8 cellular contexts compared by ENCODE assay signal in the genomic region with DNA sequence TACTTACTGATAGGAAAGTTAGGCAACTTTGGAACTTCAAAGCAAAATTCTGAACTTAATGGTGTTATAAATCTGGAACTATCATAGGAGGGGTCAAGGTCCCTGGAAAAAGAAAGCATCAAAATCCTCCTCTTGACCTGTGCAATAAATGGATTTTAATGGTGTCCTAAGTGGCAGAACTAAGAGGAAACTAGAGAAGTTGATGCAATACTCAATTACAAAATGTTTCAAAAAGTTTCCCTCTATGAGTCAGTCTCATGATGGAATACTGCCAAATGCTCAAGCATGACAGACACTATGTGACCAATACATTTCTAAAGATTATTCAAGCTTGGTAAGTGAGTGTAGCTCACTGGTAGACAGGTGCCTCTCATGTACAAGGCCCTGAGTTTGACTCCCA. TPM values are rescaled to one million over a fixed set of nuclear protein-coding genes. Genes with fewer than 3 reads are reported as not detected.
DNase-seq lines count a peak whose midpoint lies in the region; ATAC-seq, FAIRE-seq and TF ChIP-seq lines count a peak whose summit lies in the region.

No MANE protein-coding gene starts in this region.

- TF ChIP-seq POLR2A in endothelial cell of umbilical vein (IDR thresholded peaks at IDR 0.05; ENCODE audit: low read depth, low read length), result no peak

- peak; percentile 67 for FAIRE-seq in endothelial cell of umbilical vein (lab: Jason Lieb, UNC)

- H3K9me3 Mint-ChIP-seq in CD4-positive, alpha-beta T cell, result no peaks in the 10 kb centered on the region

- intact Hi-C loops in endothelial cell of umbilical vein (cut with micrococcal nuclease), result no loop called here
- intact Hi-C loops in posterior vena cava (cut with DNase I), result no loop called here
- intact Hi-C loops in CD4-positive, alpha-beta T cell (cut with DNase I, micrococcal nuclease), result loop anchor here (2.0 to 10.0 kb wide), 5 partner anchors 46 to 344 kb away; a partner anchor contains a TSS
- intact Hi-C loops in aorta (cut with DNase I), result no loop called here

- no peak overlapping the region for H3K4me3 ChIP-seq in endothelial cell of umbilical vein (replicated peaks in 1 of 3; ENCODE audit: insufficient read depth in 1 of 3, low read depth in 1 of 3, low read length in 3 of 3)
- H3K4me3 ChIP-seq in aorta (ENCODE audit: low read length in 2 of 2), result no peak overlapping the region

- H3K9me1 ChIP-seq in endothelial cell of umbilical vein (replicated peaks; ENCODE audit: control insufficient read depth, extremely low read depth, insufficient read depth, low read length), result no peaks in the 10 kb centered on the region

- H3K27ac Mint-ChIP-seq in CD4-positive, alpha-beta T cell, result no peak overlapping the region

- no peak overlapping the region for H3K9ac ChIP-seq in endothelial cell of umbilical vein (replicated peaks; ENCODE audit: extremely low read depth, insufficient read depth, low read length)

- ATAC-seq in GM19025 (IDR thresholded peaks at IDR 0.05; ENCODE audit: low read depth, unreplicated experiment) (peak; percentile 31), aorta (ENCODE audit: low FRiP score) (no peak)
- ATAC-seq in CD4-positive, alpha-beta T cell (ENCODE audit: poor library complexity), result no peak

- H3K36me3 ChIP-seq in endothelial cell of umbilical vein (ENCODE audit: control insufficient read depth in 2 of 2, extremely low read depth in 1 of 2, insufficient read depth in 2 of 2, low read length in 2 of 2) (no peaks in the 10 kb centered on the region), aorta (ENCODE audit: control insufficient read depth in 1 of 2, insufficient read depth in 2 of 2, low read length in 1 of 2) (no peaks in the 10 kb centered on the region)

- POLR2A ChIA-PET in endothelial cell of umbilical vein (lab: Charles Lee), result no interaction called here
- POLR2A ChIA-PET in CD4-positive, alpha-beta T cell (lab: Charles Lee), result interaction anchor here (2.3 kb wide), 1 partner anchor 47 kb away, joined by 10 read pairs; a partner anchor contains a TSS

- H3K9me3 ChIP-seq in endothelial cell of umbilical vein (replicated peaks; ENCODE audit: control insufficient read depth, insufficient read depth, low read length) (no peaks in the 10 kb centered on the region), aorta (ENCODE audit: control insufficient read depth, low read length) (no peaks in the 10 kb centered on the region)
- H3K9me3 ChIP-seq in CD4-positive, alpha-beta T cell (ENCODE audit: control insufficient read depth, low read length), result no peaks in the 10 kb centered on the region

- H4K20me1 ChIP-seq in endothelial cell of umbilical vein (replicated peaks; ENCODE audit: control insufficient read depth, extremely low read depth, insufficient read depth, low read length), result no peaks in the 10 kb centered on the region

- no peaks in the 10 kb centered on the region for H3K79me2 ChIP-seq in endothelial cell of umbilical vein (ENCODE audit: control insufficient read depth, insufficient read depth, low read length)

- H3K27ac ChIP-seq in 22Rv1, result peak overlapping the region; percentile 91
- H3K27ac ChIP-seq in endothelial cell of umbilical vein (ENCODE audit: insufficient read depth, low read depth, low read length), result no peak overlapping the region
- no peak overlapping the region for H3K27ac ChIP-seq in CD4-positive, alpha-beta T cell (ENCODE audit: low read depth, low read length)
- no peak overlapping the region for H3K27ac ChIP-seq in aorta (ENCODE audit: low read depth in 1 of 2, low read length in 2 of 2)

- no peak overlapping the region for H2AFZ ChIP-seq in endothelial cell of umbilical vein (ENCODE audit: low read depth, low read length)

- no peak overlapping the region for H3K4me3 Mint-ChIP-seq in CD4-positive, alpha-beta T cell

- dilution Hi-C loops in endothelial cell of umbilical vein (cut with MboI; ENCODE audit: extremely low pct_ligation_motif_present, low sequenced_read_pairs), result no loop called here

- peaks cover 21% of the 10 kb centered on the region for H3K27me3 Mint-ChIP-seq in CD4-positive, alpha-beta T cell

- TF ChIP-seq CTCF in 22Rv1 (IDR thresholded peaks at IDR 0.05) (no peak), endothelial cell of umbilical vein (IDR thresholded peaks at IDR 0.05; ENCODE audit: extremely low read depth in 1 of 2, insufficient read depth in 1 of 2, low read depth in 1 of 2, low read length in 2 of 2) (no peak)
- no peak for TF ChIP-seq CTCF in CD4-positive, alpha-beta T cell (IDR thresholded peaks at IDR 0.05)

- no peaks in the 10 kb centered on the region for H3K36me3 Mint-ChIP-seq in CD4-positive, alpha-beta T cell (ENCODE audit: low read depth)

- no peaks in the 10 kb centered on the region for H3K27me3 ChIP-seq in endothelial cell of umbilical vein (ENCODE audit: control insufficient read depth in 2 of 2, insufficient read depth in 2 of 2, low read length in 2 of 2)
- H3K27me3 ChIP-seq in CD4-positive, alpha-beta T cell (ENCODE audit: control insufficient read depth, insufficient read depth, low read length), result no peaks in the 10 kb centered on the region
- no peaks in the 10 kb centered on the region for H3K27me3 ChIP-seq in aorta (ENCODE audit: control insufficient read depth in 1 of 2, insufficient read depth in 2 of 2, low read length in 1 of 2)

- H3K4me1 ChIP-seq in endothelial cell of umbilical vein (ENCODE audit: control insufficient read depth, extremely low read depth, insufficient read depth, low read length) (peaks cover 15% of the 10 kb centered on the region), aorta (ENCODE audit: control insufficient read depth in 1 of 2, insufficient read depth in 2 of 2, low read length in 2 of 2) (no peaks in the 10 kb centered on the region)

- H3K4me1 Mint-ChIP-seq in CD4-positive, alpha-beta T cell (ENCODE audit: low read depth), result no peaks in the 10 kb centered on the region

- BruUV-seq in endothelial cell of umbilical vein (replicated peaks; lab: Mats Ljungman, UMichigan), result no TSS peak

- H3K4me2 ChIP-seq in endothelial cell of umbilical vein (ENCODE audit: insufficient read depth, low read length), result no peak overlapping the region

- CTCF ChIA-PET in endothelial cell of umbilical vein (lab: Charles Lee), result interaction anchor here (0.5 kb wide), 1 partner anchor 1267 kb away, joined by 3 read pairs; a partner anchor contains a TSS
- CTCF ChIA-PET in CD4-positive, alpha-beta T cell (lab: Charles Lee), result interaction anchor here (0.5 kb wide), 1 partner anchor 12 kb away, joined by 3 read pairs; no protein-coding TSS in a partner anchor

- peak; percentile 40 for DNase-seq in HT-29 (ENCODE audit: low spot score)
- DNase-seq in endothelial cell of umbilical vein (ENCODE audit: low read depth, low spot score), result peak; percentile 65
- DNase-seq in posterior vena cava (ENCODE audit: low spot score), result no peak
- no peak for DNase-seq in CD4-positive, alpha-beta T cell
- DNase-seq in aorta, result no peak
- DNase-seq in NCI-H2196 (lab: John Stamatoyannopoulos, UW; ENCODE audit: unreplicated experiment), result no peak

TF ChIP-seq in endothelial cell of umbilical vein, 7 proteins besides CTCF, POLR2A, EP300 and RAD21:
- TF ChIP-seq EZH2 (IDR thresholded peaks at IDR 0.05; ENCODE audit: borderline replicate concordance, low read depth, low read length, severe bottlenecking) (no peak), GATA2 (IDR thresholded peaks at IDR 0.05; ENCODE audit: insufficient read depth, insufficient read length, low read depth, low read length) (no peak), FOS (IDR thresholded peaks at IDR 0.05; ENCODE audit: borderline replicate concordance, insufficient read depth, low read length) (peak; percentile 60)

RNA-seq across cellular contexts. Expression of a gene that starts 47.7 kb away (rescaled TPM):
- total RNA-seq in HT-29 (2014; rRNA removed; shearing (Covaris generic)), result 25.2 and 31.4 TPM in 2 replicates
- total RNA-seq in endothelial cell of umbilical vein (57.6 and 60.6 TPM in 2 replicates), posterior vena cava (10 to 100 TPM; 79.5 to 93.4 TPM), aorta (10 to 100 TPM; 63.9 to 65.3 TPM)
- polyA plus RNA-seq in endothelial cell of umbilical vein (20.3 and 26.7 TPM in 2 replicates), aorta (100 to 1,000 TPM in 1 of 2 donors, 10 to 100 TPM in 1; 64.8 to 118 TPM)
- 27.8 and 30.2 TPM in 2 replicates for polyA plus RNA-seq in endothelial cell of umbilical vein (2011; cell fraction: cytosol; rRNA removed)
- 10.7 and 17.2 TPM in 2 replicates for polyA plus RNA-seq in endothelial cell of umbilical vein (2011; cell fraction: nucleus; rRNA removed)
- 68.6 and 77.9 TPM in 2 replicates for polyA plus RNA-seq in endothelial cell of umbilical vein (2012)
- polyA minus RNA-seq in endothelial cell of umbilical vein, result 16.6 and 17.2 TPM in 2 replicates
- polyA minus RNA-seq in endothelial cell of umbilical vein (2011; cell fraction: cytosol; rRNA and poly(A)+ RNA removed), result 21.9 TPM
- 22.0 and 26.8 TPM in 2 replicates for polyA minus RNA-seq in endothelial cell of umbilical vein (2011; cell fraction: nucleus; rRNA and poly(A)+ RNA removed)
- 10 to 100 TPM; 29.4 to 32.1 TPM for total RNA-seq in CD4-positive, alpha-beta T cell

Comparison
In these comparisons a context has a peak if more than half of its experiments do, and no peak if none do; other contexts are left out.
1. DNase-seq: peak in HT-29 (single experiment) and endothelial cell of umbilical vein (single experiment); none in posterior vena cava (single experiment), CD4-positive, alpha-beta T cell (0 of 10), aorta (0 of 2) and NCI-H2196 (single experiment).
2. intact Hi-C loops: an anchor here in CD4-positive, alpha-beta T cell (2.0 to 10.0 kb wide); none called in endothelial cell of umbilical vein, posterior vena cava and aorta.